In genomic region chr2:183014005-183014404, GRCh38 we compare ENCODE assay signal across 18 cellular contexts. TPM values are rescaled to one million over a fixed set of nuclear protein-coding genes. Genes with fewer than 3 reads are reported as not detected.
A peak's percentile ranks its signal among the peaks of the same experiment; 100 is the strongest.
DNase-seq lines count a peak whose midpoint lies in the region; ATAC-seq and TF ChIP-seq lines count a peak whose summit lies in the region.
"Had no signal": no experiment of that assay in that cellular context is flagged by ENCODE, and none has a peak within 500 bp of the region (broad histone marks: within the 10 kb centered on the region; RNA-seq: fewer than 3 reads in every experiment).

No MANE protein-coding gene starts in this region.

- H3K23ac ChIP-seq in IMR-90 (ENCODE audit: low read depth, low read length) = no peak overlapping the region

- TF ChIP-seq RAD21 in IMR-90 (IDR thresholded peaks at IDR 0.05; ENCODE audit: low read length) = no peak

- intact Hi-C loops in Caco-2 (cut with micrococcal nuclease; ENCODE audit: unreplicated experiment) = no loop called here
- intact Hi-C loops in IMR-90 (cut with micrococcal nuclease) = no loop called here
- intact Hi-C loops in prostate gland (cut with DNase I) = no loop called here

- H3K79me1 ChIP-seq in IMR-90 (ENCODE audit: low read depth in 1 of 2, low read length in 2 of 2) = peaks cover 38 to 53% of the 10 kb centered on the region in 2 experiments

- no peak overlapping the region for H4K91ac ChIP-seq in IMR-90 (ENCODE audit: insufficient read depth, low read depth, low read length)

- H3K4me3 ChIP-seq in Caco-2 (ENCODE audit: low read depth, low read length) = no peak overlapping the region
- no peak overlapping the region for H3K4me3 ChIP-seq in IMR-90 (ENCODE audit: insufficient read depth, low read depth, low read length)
- no peak overlapping the region for H3K4me3 ChIP-seq in prostate gland
- H3K4me3 ChIP-seq: BLaER1, GM12878 had no signal

- H3K36me3 ChIP-seq in Caco-2 (ENCODE audit: control insufficient read depth, insufficient read depth, low read length) = no peaks in the 10 kb centered on the region
- peaks cover 9% of the 10 kb centered on the region for H3K36me3 ChIP-seq in IMR-90 (ENCODE audit: control insufficient read depth, insufficient read depth, low read length)
- H3K36me3 ChIP-seq in prostate gland = no peaks in the 10 kb centered on the region
- H3K36me3 ChIP-seq: BLaER1 had no signal

- peak overlapping the region; percentile 2; the same call in 1 of the 2 replicates for H3K18ac ChIP-seq in IMR-90 (ENCODE audit: low read depth, low read length)

- no peak overlapping the region for H2AK5ac ChIP-seq in IMR-90 (ENCODE audit: low read depth, low read length)

- no peak overlapping the region for H4K8ac ChIP-seq in IMR-90 (ENCODE audit: low read depth in 2 of 2, low read length in 2 of 2)

- peaks cover 10% of the 10 kb centered on the region for H3K4me1 Mint-ChIP-seq in Caco-2 (ENCODE audit: low read depth, unreplicated experiment)
- H3K4me1 Mint-ChIP-seq: CD14-positive monocyte had no signal

- H2BK5ac ChIP-seq in IMR-90 (ENCODE audit: low read depth, low read length, poor library complexity, severe bottlenecking) = peak overlapping the region; percentile 0

- H4K5ac ChIP-seq in IMR-90 (ENCODE audit: low read depth, low read length) = no peak overlapping the region

- in situ Hi-C loops in IMR-90 (cut with MboI; ENCODE audit: low sequenced_read_pairs) = no loop called here

- H2AFZ ChIP-seq in IMR-90 (replicated peaks; ENCODE audit: low read length, poor library complexity) = no peak overlapping the region

- no peak overlapping the region for H3K4me3 Mint-ChIP-seq in Caco-2 (ENCODE audit: unreplicated experiment)
- H3K4me3 Mint-ChIP-seq: CD4-positive, alpha-beta memory T cell; IgD-negative memory B cell had no signal

- no peak overlapping the region for H2BK20ac ChIP-seq in IMR-90 (ENCODE audit: low read depth, low read length)

- no peak overlapping the region for H3K56ac ChIP-seq in IMR-90 (ENCODE audit: extremely low read depth, insufficient read depth, low read length)

- peaks cover 20% of the 10 kb centered on the region for H3K9me1 ChIP-seq in IMR-90 (ENCODE audit: insufficient read depth, low read length)

- no peak overlapping the region for H3K9ac ChIP-seq in IMR-90 (ENCODE audit: low read depth, low read length)
- H3K9ac ChIP-seq: BLaER1 had no signal

- no peaks in the 10 kb centered on the region for H3K9me3 ChIP-seq in Caco-2
- H3K9me3 ChIP-seq in IMR-90 (ENCODE audit: control insufficient read depth, insufficient read depth, low read length) = no peaks in the 10 kb centered on the region
- H3K9me3 ChIP-seq in prostate gland = no peaks in the 10 kb centered on the region
- H3K9me3 ChIP-seq: BLaER1 had no signal

- H3K27me3 ChIP-seq in Caco-2 (replicated peaks; ENCODE audit: control insufficient read depth, insufficient read depth, low read length) (no peaks in the 10 kb centered on the region), IMR-90 (ENCODE audit: control insufficient read depth, insufficient read depth, low read length) (no peaks in the 10 kb centered on the region), prostate gland (replicated peaks; ENCODE audit: insufficient read depth) (no peaks in the 10 kb centered on the region)
- H3K27me3 ChIP-seq: BLaER1 had no signal

- H3K27ac ChIP-seq in IMR-90 (ENCODE audit: insufficient read depth, low read length) = no peak overlapping the region
- H3K27ac ChIP-seq in prostate gland = peak overlapping the region; percentile 55 to 60
- H3K27ac ChIP-seq: BLaER1 had no signal

- CTCF ChIA-PET in Caco-2 (lab: Charles Lee) (no interaction called here), IMR-90 (lab: Yijun Ruan, JAX) (interaction anchor here (0.6 kb wide), 1 partner anchor 22 kb away, joined by 3 read pairs; no protein-coding TSS in a partner anchor)

- peak overlapping the region; percentile 1 for H3K27ac Mint-ChIP-seq in Caco-2 (ENCODE audit: unreplicated experiment)
- H3K27ac Mint-ChIP-seq: CD14-positive monocyte; CD4-positive, alpha-beta memory T cell; IgD-negative memory B cell had no signal

- peaks cover 72% of the 10 kb centered on the region for H4K20me1 ChIP-seq in IMR-90 (ENCODE audit: insufficient read depth, low read length)
- H4K20me1 ChIP-seq: BLaER1 had no signal

- no peaks in the 10 kb centered on the region for H3K27me3 Mint-ChIP-seq in Caco-2 (ENCODE audit: insufficient read depth, unreplicated experiment)

- H2BK15ac ChIP-seq in IMR-90 (ENCODE audit: low read depth, low read length) = no peak overlapping the region

- H3K4me2 ChIP-seq in IMR-90 (ENCODE audit: low read depth, low read length) = 0 out of 2 replicates have a peak overlapping the region, but pooled peaks have one; percentile 1
- H3K4me2 ChIP-seq: BLaER1 had no signal

- H3K14ac ChIP-seq in IMR-90 (replicated peaks; ENCODE audit: low read depth, low read length) = no peak overlapping the region

- POLR2A ChIA-PET in Caco-2 (lab: Charles Lee) (no interaction called here), IMR-90 (lab: Charles Lee; ENCODE audit: unreplicated experiment) (no interaction called here)

- TF ChIP-seq POLR2A in IMR-90 (IDR thresholded peaks at IDR 0.05; ENCODE audit: low read depth, low read length) (no peak), prostate gland (IDR thresholded peaks at IDR 0.05) (no peak)

- peaks cover 8% of the 10 kb centered on the region; the same call in 1 of the 2 replicates for H3K4me1 ChIP-seq in Caco-2
- H3K4me1 ChIP-seq in IMR-90 (ENCODE audit: control insufficient read depth, insufficient read depth, low read length) = peaks cover 4% of the 10 kb centered on the region
- no peaks in the 10 kb centered on the region for H3K4me1 ChIP-seq in prostate gland (replicated peaks)
- H3K4me1 ChIP-seq: BLaER1 had no signal

- H3K36me3 Mint-ChIP-seq in Caco-2 (ENCODE audit: insufficient read depth, unreplicated experiment) = peaks cover 27% of the 10 kb centered on the region
- H3K36me3 Mint-ChIP-seq: CD14-positive monocyte, IgD-negative memory B cell had no signal

- H2BK120ac ChIP-seq in IMR-90 (ENCODE audit: low read depth, low read length) = no peak overlapping the region

- WGBS in IMR-90 (ENCODE audit: extremely low coverage in 2 of 2, insufficient read length in 1 of 2), 2 experiments = no CpG with 5 or more reads among the region's 2 CpGs
- 46% methylated on average over 2 of the region's 2 CpGs for WGBS in prostate gland

- no peak for TF ChIP-seq CTCF in Caco-2 (IDR thresholded peaks at IDR 0.05; ENCODE audit: insufficient read depth in 1 of 2, low read depth in 1 of 2, low read length in 1 of 2, severe bottlenecking in 1 of 2, unreplicated experiment in 1 of 2)
- no peak for TF ChIP-seq CTCF in IMR-90 (conservative IDR thresholded peaks at IDR 0.05; ENCODE audit: low read depth, low read length)
- TF ChIP-seq CTCF in prostate gland (IDR thresholded peaks at IDR 0.05) = no peak

- BruUV-seq in Caco-2 (replicated peaks; lab: Mats Ljungman, UMichigan) = no TSS peak
- BruUV-seq in IMR-90 (replicated peaks; lab: Mats Ljungman, UMichigan) = no TSS peak

- no peak overlapping the region for H2AK9ac ChIP-seq in IMR-90 (replicated peaks; ENCODE audit: low read depth, low read length, poor library complexity)

- DNase-seq in Caco-2 (no peak), IMR-90 (peak; percentile 38), fibroblast of gingiva (ENCODE audit: low read depth) (peak; percentile 24), prostate gland (ENCODE audit: low spot score) (no peak), inferior parietal cortex (ENCODE audit: extremely low spot score) (no peak), NCI-H2081 treated with DMSO at 0.1 percent for 48 hours (lab: John Stamatoyannopoulos, UW) (no peak)
- DNase-seq: 8988T; Calu3; CD4-positive, alpha-beta memory T cell; DMS79 treated with DMSO at 0.1 percent for 48 hours; EL; GOT3; H7 had no signal

- no peak overlapping the region for H3K4ac ChIP-seq in IMR-90 (ENCODE audit: low read depth, low read length)

- dilution Hi-C loops in IMR-90 (cut with HindIII; ENCODE audit: low sequenced_read_pairs, unreplicated experiment) = no loop called here

- peak; percentile 56 for ATAC-seq in IMR-90 (ENCODE audit: low read depth)
- no peak for ATAC-seq in GM19324 (IDR thresholded peaks at IDR 0.05; ENCODE audit: low FRiP score, unreplicated experiment)
- ATAC-seq: GM12878 had no signal

- H3K9me3 Mint-ChIP-seq in Caco-2 (ENCODE audit: unreplicated experiment) = no peaks in the 10 kb centered on the region
- H3K9me3 Mint-ChIP-seq: CD14-positive monocyte, IgD-negative memory B cell had no signal

TF ChIP-seq in IMR-90, 13 proteins besides CTCF, POLR2A, EP300 and RAD21 (continues in another document):
- TF ChIP-seq ELK1 (IDR thresholded peaks at IDR 0.05; ENCODE audit: borderline replicate concordance, low read depth, low read length) (no peak), CEBPB (IDR thresholded peaks at IDR 0.05; ENCODE audit: low read depth, low read length) (no peak), RCOR1 (IDR thresholded peaks at IDR 0.05; ENCODE audit: insufficient replicate concordance, low read length) (no peak), SMC3 (IDR thresholded peaks at IDR 0.05; ENCODE audit: low read depth, low read length) (no peak), MAZ (IDR thresholded peaks at IDR 0.05; ENCODE audit: borderline replicate concordance, low read depth, low read length) (no peak), FOS (IDR thresholded peaks at IDR 0.05; ENCODE audit: low read depth, low read length) (no peak), RFX5 (IDR thresholded peaks at IDR 0.05; ENCODE audit: low read depth, low read length) (no peak), MXI1 (IDR thresholded peaks at IDR 0.05; ENCODE audit: borderline replicate concordance, low read depth, low read length) (no peak), CHD1 (IDR thresholded peaks at IDR 0.05; ENCODE audit: low read depth, low read length) (no peak)

RNA-seq across cellular contexts. Expression of gene NCKAP1, which starts 24.3 kb away (rescaled TPM):
- total RNA-seq in Caco-2 (2022) = 154 and 162 TPM in 2 replicates
- total RNA-seq in IMR-90 (2012; rRNA removed) = 160 and 188 TPM in 2 replicates
- 63.5 and 91.1 TPM in 2 replicates for polyA plus RNA-seq in IMR-90 (2012; rRNA removed)
- polyA plus RNA-seq in IMR-90 (2012; cell fraction: cytosol; rRNA removed) = 14.3 and 16.6 TPM in 2 replicates
- polyA plus RNA-seq in IMR-90 (2012; cell fraction: nucleus; rRNA removed; ENCODE audit: low replicate concordance) = 5.6 and 63.7 TPM in 2 replicates
- total RNA-seq in prostate gland = 100 to 1,000 TPM in 1 of 2 donors, 10 to 100 TPM in 1; 81.7 to 116 TPM
- polyA plus RNA-seq: CD14-positive monocyte had no signal

Comparison
In these comparisons a context has a peak if more than half of its experiments do, and no peak if none do; other contexts are left out.
1. DNase-seq: peak in IMR-90 (single experiment) and fibroblast of gingiva (single experiment); none in Caco-2 (0 of 2), prostate gland (single experiment), inferior parietal cortex (single experiment) and NCI-H2081 treated with DMSO at 0.1 percent for 48 hours (single experiment).